ENCODE assay signal across 1 cellular context in the genomic region with DNA sequence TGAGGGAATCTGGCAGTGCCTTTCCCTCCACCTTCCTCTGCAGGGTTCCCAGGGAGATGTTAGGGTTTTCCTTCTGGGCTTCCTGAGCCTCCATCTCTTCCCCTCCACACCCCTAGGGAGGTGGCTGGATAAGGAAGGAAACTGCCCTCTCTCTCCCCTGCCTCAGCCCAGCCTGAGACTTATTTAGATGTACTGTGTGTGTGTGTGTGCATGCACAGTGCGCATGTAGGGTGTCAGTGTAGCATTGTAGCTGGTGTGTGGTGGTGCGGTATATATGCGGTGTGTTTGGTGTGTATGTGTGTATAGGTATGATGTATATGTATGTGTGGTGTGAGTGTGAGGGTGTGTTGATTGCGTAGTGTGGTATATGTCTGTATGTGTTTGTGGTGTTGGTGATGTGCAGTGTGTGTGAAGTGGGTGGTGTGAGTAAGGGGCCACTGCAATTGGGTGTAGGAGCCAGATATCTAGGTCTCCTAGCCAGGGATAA.
TF ChIP-seq lines count a peak whose summit lies in the region.

No MANE protein-coding gene starts in this region.

TF ChIP-seq in IMR-90, 13 proteins besides CTCF, POLR2A, EP300 and RAD21:
- TF ChIP-seq, protein P1, sequence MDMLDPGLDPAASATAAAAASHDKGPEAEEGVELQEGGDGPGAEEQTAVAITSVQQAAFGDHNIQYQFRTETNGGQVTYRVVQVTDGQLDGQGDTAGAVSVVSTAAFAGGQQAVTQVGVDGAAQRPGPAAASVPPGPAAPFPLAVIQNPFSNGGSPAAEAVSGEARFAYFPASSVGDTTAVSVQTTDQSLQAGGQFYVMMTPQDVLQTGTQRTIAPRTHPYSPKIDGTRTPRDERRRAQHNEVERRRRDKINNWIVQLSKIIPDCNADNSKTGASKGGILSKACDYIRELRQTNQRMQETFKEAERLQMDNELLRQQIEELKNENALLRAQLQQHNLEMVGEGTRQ (IDR thresholded peaks at IDR 0.05; ENCODE audit: low read depth, low read length) = no peak
- TF ChIP-seq CHD1 (IDR thresholded peaks at IDR 0.05; ENCODE audit: low read depth, low read length) (no peak), MXI1 (IDR thresholded peaks at IDR 0.05; ENCODE audit: borderline replicate concordance, low read depth, low read length) (no peak), MAFK (IDR thresholded peaks at IDR 0.05; ENCODE audit: low read depth, low read length) (no peak), BHLHE40 (IDR thresholded peaks at IDR 0.05; ENCODE audit: low read depth, low read length) (no peak), RCOR1 (IDR thresholded peaks at IDR 0.05; ENCODE audit: insufficient replicate concordance, low read length) (no peak), SMC3 (IDR thresholded peaks at IDR 0.05; ENCODE audit: low read depth, low read length) (no peak), MAZ (IDR thresholded peaks at IDR 0.05; ENCODE audit: borderline replicate concordance, low read depth, low read length) (no peak), RFX5 (IDR thresholded peaks at IDR 0.05; ENCODE audit: low read depth, low read length) (no peak), NFE2L2 (IDR thresholded peaks at IDR 0.05; ENCODE audit: low read depth, low read length) (no peak), FOS (IDR thresholded peaks at IDR 0.05; ENCODE audit: low read depth, low read length) (no peak), CEBPB (IDR thresholded peaks at IDR 0.05; ENCODE audit: low read depth, low read length) (no peak)
- TF ChIP-seq, protein P2, sequence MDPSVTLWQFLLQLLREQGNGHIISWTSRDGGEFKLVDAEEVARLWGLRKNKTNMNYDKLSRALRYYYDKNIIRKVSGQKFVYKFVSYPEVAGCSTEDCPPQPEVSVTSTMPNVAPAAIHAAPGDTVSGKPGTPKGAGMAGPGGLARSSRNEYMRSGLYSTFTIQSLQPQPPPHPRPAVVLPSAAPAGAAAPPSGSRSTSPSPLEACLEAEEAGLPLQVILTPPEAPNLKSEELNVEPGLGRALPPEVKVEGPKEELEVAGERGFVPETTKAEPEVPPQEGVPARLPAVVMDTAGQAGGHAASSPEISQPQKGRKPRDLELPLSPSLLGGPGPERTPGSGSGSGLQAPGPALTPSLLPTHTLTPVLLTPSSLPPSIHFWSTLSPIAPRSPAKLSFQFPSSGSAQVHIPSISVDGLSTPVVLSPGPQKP (IDR thresholded peaks at IDR 0.05; ENCODE audit: borderline replicate concordance, low read depth, low read length) = no peak
